ENCODE assay signal across 32 cellular contexts in the genomic region with DNA sequence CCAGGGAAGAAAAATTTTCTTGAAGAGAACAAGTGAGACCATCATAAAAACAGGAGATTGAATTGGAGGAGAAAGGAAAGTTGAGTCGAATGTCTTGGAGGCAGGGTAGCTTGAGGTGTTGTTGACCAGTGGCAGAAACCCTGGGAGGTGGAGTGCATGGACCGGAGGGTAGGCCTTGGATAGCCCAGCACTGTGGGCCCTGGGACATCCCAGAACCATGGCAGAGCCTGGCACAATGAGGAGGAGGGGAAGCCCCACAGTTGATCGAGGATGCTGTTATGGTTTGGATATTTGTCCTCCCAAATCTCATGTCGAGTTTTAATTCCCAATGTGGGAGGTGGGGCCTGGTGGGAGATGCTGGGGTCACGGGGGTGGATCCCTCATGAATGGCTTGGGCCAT.
"Had no signal": no experiment of that assay in that cellular context is flagged by ENCODE, and none has a peak within 500 bp of the region (broad histone marks: within the 10 kb centered on the region; RNA-seq: fewer than 3 reads in every experiment).

No MANE protein-coding gene starts in this region.

- H3K9me3 Mint-ChIP-seq: activated B cell treated with CpG ODN at 0.5 μM for 24 hours; activated CD4-positive, alpha-beta memory T cell treated with anti-CD3 and anti-CD28 coated beads for 36 hours; activated CD4-positive, alpha-beta T cell treated with anti-CD3 and anti-CD28 coated beads, Interleukin-2, amount 10 ng/mL, durations not matched to agents 24 days and 14 days; activated naive CD4-positive, alpha-beta T cell treated with anti-CD3 and anti-CD28 coated beads for 36 hours; activated naive CD4-positive, alpha-beta T cell treated with anti-CD3 and anti-CD28 coated beads, Interleukin-2, amount 50 U/mL, for 24 hours; activated naive CD8-positive, alpha-beta T cell treated with anti-CD3 and anti-CD28 coated beads for 36 hours; activated naive CD8-positive, alpha-beta T cell treated with anti-CD3 and anti-CD28 coated beads, Interleukin-2, amount 50 U/mL, for 24 hours; activated T-helper 1 cell treated with anti-CD3 and anti-CD28 coated beads, Interleukin-12 subunit alpha, Interleukin-12 subunit beta, Interleukin-2, Interleukin-4 antibody, amounts not matched to agents 30 ng/mL and 10 ng/mL and 1 ng/mL, durations not matched to agents 14 hours and 24 hours and 36 hours; activated T-helper 2 cell treated with anti-CD3 and anti-CD28 coated beads, Interferon-gamma antibody, Interleukin-2, Interleukin-4, amounts not matched to agents 10 μg/mL and 5 μg/mL and 100 μg/mL, durations not matched to agents 14 hours and 24 hours and 36 hours; effector memory CD8-positive, alpha-beta T cell had no signal

- ATAC-seq: activated CD4-positive, alpha-beta T cell treated with anti-CD3 and anti-CD28 coated beads for 36 hours; activated CD8-positive, alpha-beta memory T cell treated with anti-CD3 and anti-CD28 coated beads, Interleukin-2, amount 10 ng/mL, durations not matched to agents 7 days and 5 days; activated CD8-positive, alpha-beta T cell treated with anti-CD3 and anti-CD28 coated beads, Interleukin-2, amount 10 ng/mL, durations not matched to agents 7 days and 5 days; activated naive CD8-positive, alpha-beta T cell treated with anti-CD3 and anti-CD28 coated beads, Interleukin-2, amount 50 U/mL, for 24 hours; effector memory CD8-positive, alpha-beta T cell; foreskin keratinocyte; gastrocnemius medialis; heart right ventricle had no signal

- H3K4me3 Mint-ChIP-seq: activated B cell treated with CpG ODN at 0.5 μM for 24 hours; activated CD4-positive, alpha-beta memory T cell treated with anti-CD3 and anti-CD28 coated beads for 36 hours; activated CD4-positive, alpha-beta T cell treated with anti-CD3 and anti-CD28 coated beads for 36 hours; activated CD4-positive, alpha-beta T cell treated with anti-CD3 and anti-CD28 coated beads, Interleukin-2, amount 10 ng/mL, durations not matched to agents 24 days and 14 days; activated CD8-positive, alpha-beta memory T cell treated with anti-CD3 and anti-CD28 coated beads, Interleukin-2, amount 10 ng/mL, durations not matched to agents 7 days and 5 days; activated CD8-positive, alpha-beta T cell treated with anti-CD3 and anti-CD28 coated beads, Interleukin-2, amount 10 ng/mL, durations not matched to agents 7 days and 5 days; activated naive CD4-positive, alpha-beta T cell treated with anti-CD3 and anti-CD28 coated beads for 36 hours; activated naive CD4-positive, alpha-beta T cell treated with anti-CD3 and anti-CD28 coated beads, Interleukin-2, amount 50 U/mL, for 24 hours; activated naive CD8-positive, alpha-beta T cell treated with anti-CD3 and anti-CD28 coated beads for 36 hours; activated naive CD8-positive, alpha-beta T cell treated with anti-CD3 and anti-CD28 coated beads, Interleukin-2, amount 50 U/mL, for 24 hours; activated T-helper 1 cell treated with anti-CD3 and anti-CD28 coated beads, Interleukin-12 subunit alpha, Interleukin-12 subunit beta, Interleukin-2, Interleukin-4 antibody, amounts not matched to agents 30 ng/mL and 10 ng/mL and 1 ng/mL, durations not matched to agents 14 hours and 24 hours and 36 hours; effector memory CD8-positive, alpha-beta T cell had no signal

- H3K27ac ChIP-seq: adrenal gland, brain microvascular endothelial cell, esophagus muscularis mucosa, foreskin keratinocyte, gastrocnemius medialis, heart right ventricle, VCaP had no signal

- H3K4me3 ChIP-seq: adrenal gland, esophagus muscularis mucosa, gastrocnemius medialis, heart right ventricle had no signal

- H3K36me3 ChIP-seq: adrenal gland, brain microvascular endothelial cell, esophagus muscularis mucosa, gastrocnemius medialis had no signal

- H3K9me3 ChIP-seq: adrenal gland, esophagus muscularis mucosa, gastrocnemius medialis, heart right ventricle had no signal

- DNase-seq: activated B cell treated with CpG ODN at 0.5 μM for 24 hours; activated CD4-positive, alpha-beta memory T cell treated with anti-CD3 and anti-CD28 coated beads for 36 hours; activated CD4-positive, alpha-beta T cell treated with anti-CD3 and anti-CD28 coated beads for 36 hours; activated CD4-positive, alpha-beta T cell treated with anti-CD3 and anti-CD28 coated beads, Interleukin-2, amount 10 ng/mL, durations not matched to agents 24 days and 14 days; activated CD4-positive, CD25-positive, alpha-beta regulatory T cell treated with anti-CD3 and anti-CD28 coated beads, Interleukin-2, amount 50 U/mL, for 72 hours; activated CD8-positive, alpha-beta memory T cell treated with anti-CD3 and anti-CD28 coated beads, Interleukin-2, amount 10 ng/mL, durations not matched to agents 7 days and 5 days; activated CD8-positive, alpha-beta memory T cell treated with anti-CD3 and anti-CD28 coated beads, Interleukin-2, amount 50 U/mL, for 4 hours; activated CD8-positive, alpha-beta T cell treated with anti-CD3 and anti-CD28 coated beads, Interleukin-2, amount 10 ng/mL, durations not matched to agents 7 days and 5 days; activated effector memory CD4-positive, alpha-beta T cell treated with anti-CD3 and anti-CD28 coated beads, Interleukin-2, amount 50 U/mL, for 16 hours; activated naive CD4-positive, alpha-beta T cell treated with anti-CD3 and anti-CD28 coated beads for 36 hours; activated naive CD8-positive, alpha-beta T cell treated with anti-CD3 and anti-CD28 coated beads for 36 hours; activated naive CD8-positive, alpha-beta T cell treated with anti-CD3 and anti-CD28 coated beads, Interleukin-2, amount 50 U/mL, for 24 hours; activated T-cell treated with anti-CD3 and anti-CD28 coated beads, Interleukin-2, amount 50 U/mL, for 1 hour; activated T-cell treated with anti-CD3 and anti-CD28 coated beads, Interleukin-2, amount 50 U/mL, for 48 hours; adrenal gland; amygdala; brain microvascular endothelial cell; caudate nucleus; cortex of kidney; dermis blood vessel endothelial cell; effector CD4-positive, alpha-beta T cell; effector memory CD8-positive, alpha-beta T cell; erythroblast; foreskin keratinocyte; gastrocnemius medialis; heart right ventricle; T-helper 2 cell had no signal

- H3K27ac Mint-ChIP-seq: activated B cell treated with CpG ODN at 0.5 μM for 24 hours; activated CD4-positive, alpha-beta memory T cell treated with anti-CD3 and anti-CD28 coated beads for 36 hours; activated CD4-positive, alpha-beta T cell treated with anti-CD3 and anti-CD28 coated beads for 36 hours; activated CD4-positive, alpha-beta T cell treated with anti-CD3 and anti-CD28 coated beads, Interleukin-2, amount 10 ng/mL, durations not matched to agents 24 days and 14 days; activated CD8-positive, alpha-beta memory T cell treated with anti-CD3 and anti-CD28 coated beads, Interleukin-2, amount 10 ng/mL, durations not matched to agents 7 days and 5 days; activated CD8-positive, alpha-beta T cell treated with anti-CD3 and anti-CD28 coated beads, Interleukin-2, amount 10 ng/mL, durations not matched to agents 7 days and 5 days; activated naive CD4-positive, alpha-beta T cell treated with anti-CD3 and anti-CD28 coated beads for 36 hours; activated naive CD4-positive, alpha-beta T cell treated with anti-CD3 and anti-CD28 coated beads, Interleukin-2, amount 50 U/mL, for 24 hours; activated naive CD8-positive, alpha-beta T cell treated with anti-CD3 and anti-CD28 coated beads for 36 hours; activated naive CD8-positive, alpha-beta T cell treated with anti-CD3 and anti-CD28 coated beads, Interleukin-2, amount 50 U/mL, for 24 hours; activated T-helper 1 cell treated with anti-CD3 and anti-CD28 coated beads, Interleukin-12 subunit alpha, Interleukin-12 subunit beta, Interleukin-2, Interleukin-4 antibody, amounts not matched to agents 30 ng/mL and 10 ng/mL and 1 ng/mL, durations not matched to agents 14 hours and 24 hours and 36 hours; activated T-helper 2 cell treated with anti-CD3 and anti-CD28 coated beads, Interferon-gamma antibody, Interleukin-2, Interleukin-4, amounts not matched to agents 10 μg/mL and 5 μg/mL and 100 μg/mL, durations not matched to agents 14 hours and 24 hours and 36 hours; effector memory CD8-positive, alpha-beta T cell had no signal

- H3K36me3 Mint-ChIP-seq: activated CD4-positive, alpha-beta memory T cell treated with anti-CD3 and anti-CD28 coated beads for 36 hours; activated CD8-positive, alpha-beta memory T cell treated with anti-CD3 and anti-CD28 coated beads, Interleukin-2, amount 10 ng/mL, durations not matched to agents 7 days and 5 days; activated naive CD4-positive, alpha-beta T cell treated with anti-CD3 and anti-CD28 coated beads, Interleukin-2, amount 50 U/mL, for 24 hours; activated naive CD8-positive, alpha-beta T cell treated with anti-CD3 and anti-CD28 coated beads for 36 hours had no signal

- H3K27me3 Mint-ChIP-seq: activated B cell treated with CpG ODN at 0.5 μM for 24 hours; activated CD4-positive, alpha-beta T cell treated with anti-CD3 and anti-CD28 coated beads, Interleukin-2, amount 10 ng/mL, durations not matched to agents 24 days and 14 days; activated CD8-positive, alpha-beta memory T cell treated with anti-CD3 and anti-CD28 coated beads, Interleukin-2, amount 10 ng/mL, durations not matched to agents 7 days and 5 days; activated naive CD8-positive, alpha-beta T cell treated with anti-CD3 and anti-CD28 coated beads for 36 hours had no signal

- H3K27me3 ChIP-seq: adrenal gland, brain microvascular endothelial cell, esophagus muscularis mucosa, foreskin keratinocyte, gastrocnemius medialis, heart right ventricle had no signal

- H3K4me1 ChIP-seq: adrenal gland, esophagus muscularis mucosa, foreskin keratinocyte, gastrocnemius medialis, heart right ventricle had no signal

- H3K4me1 Mint-ChIP-seq: activated B cell treated with CpG ODN at 0.5 μM for 24 hours; activated CD4-positive, alpha-beta T cell treated with anti-CD3 and anti-CD28 coated beads for 36 hours; activated CD4-positive, alpha-beta T cell treated with anti-CD3 and anti-CD28 coated beads, Interleukin-2, amount 10 ng/mL, durations not matched to agents 24 days and 14 days; activated CD8-positive, alpha-beta memory T cell treated with anti-CD3 and anti-CD28 coated beads, Interleukin-2, amount 10 ng/mL, durations not matched to agents 7 days and 5 days; activated naive CD4-positive, alpha-beta T cell treated with anti-CD3 and anti-CD28 coated beads, Interleukin-2, amount 50 U/mL, for 24 hours; activated naive CD8-positive, alpha-beta T cell treated with anti-CD3 and anti-CD28 coated beads for 36 hours; activated naive CD8-positive, alpha-beta T cell treated with anti-CD3 and anti-CD28 coated beads, Interleukin-2, amount 50 U/mL, for 24 hours had no signal
